Comparison of ENCODE assay signal across 1 cellular context in genomic region chr17:58250344-58251011, GRCh38.
TF ChIP-seq lines count a peak whose summit lies in the region.

No MANE protein-coding gene starts in this region.

TF ChIP-seq in HepG2, 621 proteins besides CTCF, POLR2A, EP300 and RAD21 (continued from another document and continues in another):
- TF ChIP-seq PAXIP1 (CRISPR knock-in tag; conservative IDR thresholded peaks at IDR 0.05) (peak; percentile 30; the same call in 1 of the 2 replicates), ZNF235 (CRISPR knock-in tag; IDR thresholded peaks at IDR 0.05; ENCODE audit: borderline replicate concordance) (no peak), SP5 (CRISPR knock-in tag; IDR thresholded peaks at IDR 0.05; ENCODE audit: borderline replicate concordance, low read depth) (peak; percentile 21; the same call in 1 of the 2 replicates), RFXAP (CRISPR knock-in tag; IDR thresholded peaks at IDR 0.05; ENCODE audit: borderline replicate concordance) (no peak), ZNF614 (CRISPR knock-in tag; IDR thresholded peaks at IDR 0.05; ENCODE audit: borderline replicate concordance) (0 out of 2 replicates have a peak, but pooled peaks have one; percentile 33), GZF1 (CRISPR knock-in tag; IDR thresholded peaks at IDR 0.05) (no peak; the same call in 1 of the 2 replicates), ZFP36L2 (CRISPR knock-in tag; IDR thresholded peaks at IDR 0.05) (no peak), ZSCAN12 (CRISPR knock-in tag; IDR thresholded peaks at IDR 0.05) (no peak), MBD4 (IDR thresholded peaks at IDR 0.05; ENCODE audit: borderline replicate concordance, low read length) (no peak), NR2C2 (CRISPR knock-in tag; IDR thresholded peaks at IDR 0.05; ENCODE audit: borderline replicate concordance) (peak; percentile 37; the same call in 1 of the 2 replicates), ZNF577 (CRISPR knock-in tag; IDR thresholded peaks at IDR 0.05; ENCODE audit: borderline replicate concordance, low read depth) (no peak), ZBTB46 (CRISPR knock-in tag; IDR thresholded peaks at IDR 0.05; ENCODE audit: borderline replicate concordance) (no peak), MLLT10 (CRISPR knock-in tag; IDR thresholded peaks at IDR 0.05) (no peak), MIER3 (CRISPR knock-in tag; IDR thresholded peaks at IDR 0.05; ENCODE audit: borderline replicate concordance) (no peak), ZNF644 (CRISPR knock-in tag; IDR thresholded peaks at IDR 0.05; ENCODE audit: low read depth) (peak; percentile 52; the same call in 1 of the 2 replicates), TOPORS (CRISPR knock-in tag; IDR thresholded peaks at IDR 0.05) (no peak), USF2 (IDR thresholded peaks at IDR 0.05; ENCODE audit: low read depth, low read length) (peak; percentile 47; the same call in 1 of the 2 replicates), USF2 (CRISPR knock-in tag; IDR thresholded peaks at IDR 0.05; ENCODE audit: borderline replicate concordance) (peak; percentile 57; the same call in 1 of the 2 replicates), SIN3A (IDR thresholded peaks at IDR 0.05; ENCODE audit: borderline replicate concordance, low read depth, low read length) (no peak), IKZF5 (CRISPR knock-in tag; IDR thresholded peaks at IDR 0.05) (0 out of 2 replicates have a peak, but pooled peaks have one; percentile 17), TARDBP (CRISPR knock-in tag; IDR thresholded peaks at IDR 0.05) (0 out of 2 replicates have a peak, but pooled peaks have one; percentile 17), XRCC5 (optimal IDR thresholded peaks at IDR 0.05; ENCODE audit: low read length) (no peak), ZNF121 (CRISPR knock-in tag; IDR thresholded peaks at IDR 0.05) (no peak), ZHX1 (CRISPR knock-in tag; IDR thresholded peaks at IDR 0.05; ENCODE audit: low read depth) (no peak), GFI1 (CRISPR knock-in tag; IDR thresholded peaks at IDR 0.05; ENCODE audit: borderline replicate concordance) (0 out of 2 replicates have a peak, but pooled peaks have one; percentile 24), ZNF335 (CRISPR knock-in tag; IDR thresholded peaks at IDR 0.05) (no peak), MTF2 (CRISPR knock-in tag; IDR thresholded peaks at IDR 0.05; ENCODE audit: borderline replicate concordance) (peak; percentile 42; the same call in 1 of the 2 replicates), ZNF230 (CRISPR knock-in tag; IDR thresholded peaks at IDR 0.05) (0 out of 2 replicates have a peak, but pooled peaks have one; percentile 8), BHLHE40 (IDR thresholded peaks at IDR 0.05; ENCODE audit: low read length) (peak; percentile 65), TFE3 (CRISPR knock-in tag; IDR thresholded peaks at IDR 0.05) (0 out of 2 replicates have a peak, but pooled peaks have one; percentile 24), ZSCAN21 (CRISPR knock-in tag; IDR thresholded peaks at IDR 0.05; ENCODE audit: borderline replicate concordance) (peak; percentile 37), HOXA3 (CRISPR knock-in tag; IDR thresholded peaks at IDR 0.05) (peak; percentile 28; the same call in 1 of the 2 replicates), SAP130 (CRISPR knock-in tag; IDR thresholded peaks at IDR 0.05; ENCODE audit: low read depth) (peak; percentile 41; the same call in 1 of the 2 replicates), RNF2 (conservative IDR thresholded peaks at IDR 0.05; ENCODE audit: low read depth) (0 out of 2 replicates have a peak, but pooled peaks have one; percentile 57), KDM5B (CRISPR knock-in tag; IDR thresholded peaks at IDR 0.05; ENCODE audit: borderline replicate concordance) (no peak), ZNF546 (CRISPR knock-in tag; conservative IDR thresholded peaks at IDR 0.05) (0 out of 2 replicates have a peak, but pooled peaks have one; percentile 18), PHF8 (CRISPR knock-in tag; IDR thresholded peaks at IDR 0.05) (no peak), MAX (IDR thresholded peaks at IDR 0.05) (no peak), EHMT2 (IDR thresholded peaks at IDR 0.05; ENCODE audit: borderline replicate concordance, low read depth, low read length) (no peak), SIX4 (CRISPR knock-in tag; IDR thresholded peaks at IDR 0.05) (peak; percentile 52; the same call in 1 of the 2 replicates), PHF21A (CRISPR knock-in tag; IDR thresholded peaks at IDR 0.05) (peak; percentile 69), ZNF629 (CRISPR knock-in tag; conservative IDR thresholded peaks at IDR 0.05) (no peak), ZSCAN29 (CRISPR knock-in tag; conservative IDR thresholded peaks at IDR 0.05) (0 out of 2 replicates have a peak, but pooled peaks have one; percentile 31), ARID3A (IDR thresholded peaks at IDR 0.05; ENCODE audit: low read depth, low read length) (0 out of 2 replicates have a peak, but pooled peaks have one; percentile 23), NCOR1 (IDR thresholded peaks at IDR 0.05; ENCODE audit: borderline replicate concordance, low read length) (peak; percentile 75; the same call in 1 of the 2 replicates), ZKSCAN1 (IDR thresholded peaks at IDR 0.05; ENCODE audit: low read length) (no peak), HMG20B (CRISPR knock-in tag; conservative IDR thresholded peaks at IDR 0.05) (peak; percentile 27; the same call in 1 of the 2 replicates), ZNF558 (CRISPR knock-in tag; IDR thresholded peaks at IDR 0.05; ENCODE audit: borderline replicate concordance) (no peak), SP4 (CRISPR knock-in tag; IDR thresholded peaks at IDR 0.05) (no peak)
